Comparison of ENCODE assay signal across 15 cellular contexts in the genomic region with DNA sequence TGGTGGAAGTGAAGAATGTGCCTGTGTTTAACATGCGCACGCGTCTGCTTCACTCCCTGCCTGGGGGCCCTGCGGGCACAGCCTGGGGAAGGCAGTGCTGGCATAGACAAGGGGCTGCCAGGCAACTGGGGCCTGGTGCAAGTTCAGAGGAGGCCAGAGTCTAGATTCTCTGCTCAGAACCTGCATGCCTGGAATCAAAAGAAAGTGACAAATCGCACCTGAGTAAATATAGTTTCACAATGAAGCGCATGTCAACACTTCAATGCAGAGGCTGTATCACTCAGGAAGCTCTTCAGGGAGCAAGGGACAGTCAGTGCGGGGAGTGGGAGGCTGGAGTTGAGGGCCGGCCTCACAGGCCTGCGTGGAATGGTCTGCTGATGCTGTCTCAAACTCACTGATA. TPM values are rescaled to one million over a fixed set of nuclear protein-coding genes. Genes with fewer than 3 reads are reported as not detected.
A peak's percentile ranks its signal among the peaks of the same experiment; 100 is the strongest.
DNase-seq lines count a peak whose midpoint lies in the region; ATAC-seq and TF ChIP-seq lines count a peak whose summit lies in the region.
"Had no signal": no experiment of that assay in that cellular context is flagged by ENCODE, and none has a peak within 500 bp of the region (broad histone marks: within the 10 kb centered on the region; RNA-seq: fewer than 3 reads in every experiment).

No MANE protein-coding gene starts in this region.

- H3K4me3 ChIP-seq in Panc1 (ENCODE audit: low read depth in 2 of 2, low read length in 2 of 2) (no peak overlapping the region), right lobe of liver (no peak overlapping the region)

- peaks cover 4% of the 10 kb centered on the region for H3K4me1 Mint-ChIP-seq in activated T-helper 2 cell treated with anti-CD3 and anti-CD28 coated beads, Interferon-gamma antibody, Interleukin-2, Interleukin-4, amounts not matched to agents 10 μg/mL and 5 μg/mL and 100 μg/mL, durations not matched to agents 14 hours and 24 hours and 36 hours (ENCODE audit: low read depth)
- H3K4me1 Mint-ChIP-seq in osteocyte (ENCODE audit: unreplicated experiment), result peaks cover 10% of the 10 kb centered on the region

- TF ChIP-seq CTCF in Panc1 (IDR thresholded peaks at IDR 0.05) (no peak), right lobe of liver (IDR thresholded peaks at IDR 0.05) (no peak), osteocyte (IDR thresholded peaks at IDR 0.05) (no peak)

- H3K36me3 ChIP-seq in Panc1 (ENCODE audit: control insufficient read depth, insufficient read depth, low read length) (no peaks in the 10 kb centered on the region), right lobe of liver (no peaks in the 10 kb centered on the region)

- CTCF ChIA-PET in Panc1 (lab: Charles Lee), result no interaction called here

- peak; percentile 48; the same call in 1 of the 2 replicates for ATAC-seq in Panc1
- ATAC-seq in right lobe of liver, result peak; percentile 16 to 60 (median 40)
- ATAC-seq: activated T-cell treated with anti-CD3 and anti-CD28 coated beads, Interleukin-2, amount 50 U/mL, for 72 hours had no signal

- peaks cover 3% of the 10 kb centered on the region; the same call in 1 of the 2 replicates for H3K27me3 ChIP-seq in Panc1 (ENCODE audit: control insufficient read depth, insufficient read depth, low read length)
- no peaks in the 10 kb centered on the region for H3K27me3 ChIP-seq in right lobe of liver

- POLR2A ChIA-PET in Panc1 (lab: Charles Lee), result no interaction called here

- intact Hi-C loops in Panc1 (cut with micrococcal nuclease; ENCODE audit: unreplicated experiment) (no loop called here), right lobe of liver (cut with DNase I) (no loop called here), posterior cingulate gyrus (cut with DNase I) (no loop called here)
- intact Hi-C loops in activated T-helper 2 cell treated with anti-CD3 and anti-CD28 coated beads, Interferon-gamma antibody, Interleukin-2, Interleukin-4, amounts not matched to agents 10 μg/mL and 5 μg/mL and 100 μg/mL, durations not matched to agents 14 hours and 24 hours and 36 hours (cut with micrococcal nuclease), result no loop called here

- no peaks in the 10 kb centered on the region for H3K4me1 ChIP-seq in Panc1 (ENCODE audit: control insufficient read depth, insufficient read depth, low read length)
- no peaks in the 10 kb centered on the region for H3K4me1 ChIP-seq in right lobe of liver

- H3K27ac ChIP-seq in Panc1 (ENCODE audit: low read length) (no peak overlapping the region), right lobe of liver (no peak overlapping the region)

- DNase-seq in COLO668 (lab: John Stamatoyannopoulos, UW; ENCODE audit: unreplicated experiment), result peak; percentile 74
- peak; percentile 59 for DNase-seq in NCI-H1092 (lab: John Stamatoyannopoulos, UW)
- DNase-seq in Panc1 (ENCODE audit: low read depth, low spot score), result no peak
- no peak for DNase-seq in right lobe of liver
- no peak for DNase-seq in KG1 (lab: John Stamatoyannopoulos, UW)
- DNase-seq in posterior cingulate gyrus, result no peak
- DNase-seq in activated T-helper 2 cell treated with anti-CD3 and anti-CD28 coated beads, Interferon-gamma antibody, Interleukin-2, Interleukin-4, amounts not matched to agents 10 μg/mL and 5 μg/mL and 100 μg/mL, durations not matched to agents 14 hours and 24 hours and 36 hours (ENCODE audit: low spot score), result no peak
- no peak for DNase-seq in osteocyte (ENCODE audit: extremely low spot score, unreplicated experiment)
- DNase-seq: activated CD4-positive, alpha-beta T cell treated with anti-CD3 and anti-CD28 coated beads, Interleukin-2, amount 50 U/mL, for 1 hour; activated T-cell treated with anti-CD3 and anti-CD28 coated beads, Interleukin-2, amount 50 U/mL, for 72 hours; immature natural killer cell; mesenchymal stem cell; NCI-H226; right cardiac atrium; stimulated activated CD4-positive, alpha-beta T cell treated with anti-CD3 and anti-CD28 coated beads, Interleukin-1b, Interleukin-23, amount 100 ng/mL, for 48 hours had no signal

- H3K9me3 ChIP-seq in Panc1 (ENCODE audit: control insufficient read depth, insufficient read depth, low read depth, low read length), result no peaks in the 10 kb centered on the region
- no peaks in the 10 kb centered on the region for H3K9me3 ChIP-seq in right lobe of liver

- no peak overlapping the region for H3K27ac Mint-ChIP-seq in activated T-helper 2 cell treated with anti-CD3 and anti-CD28 coated beads, Interferon-gamma antibody, Interleukin-2, Interleukin-4, amounts not matched to agents 10 μg/mL and 5 μg/mL and 100 μg/mL, durations not matched to agents 14 hours and 24 hours and 36 hours
- H3K27ac Mint-ChIP-seq in osteocyte (ENCODE audit: unreplicated experiment), result no peak overlapping the region
- H3K27ac Mint-ChIP-seq: activated T-cell treated with anti-CD3 and anti-CD28 coated beads, Interleukin-2, amount 50 U/mL, for 72 hours had no signal

- 57% methylated on average over 8 of the region's 9 CpGs for whole genome bisulfite sequencing in right lobe of liver (ENCODE audit: insufficient coverage, low coverage, low lambda C conversion rate, missing lambda C conversion rate)

- H3K4me3 Mint-ChIP-seq in activated T-helper 2 cell treated with anti-CD3 and anti-CD28 coated beads, Interferon-gamma antibody, Interleukin-2, Interleukin-4, amounts not matched to agents 10 μg/mL and 5 μg/mL and 100 μg/mL, durations not matched to agents 14 hours and 24 hours and 36 hours (ENCODE audit: low read depth), result no peak overlapping the region
- H3K4me3 Mint-ChIP-seq in osteocyte (ENCODE audit: unreplicated experiment), result no peak overlapping the region
- H3K4me3 Mint-ChIP-seq: activated T-cell treated with anti-CD3 and anti-CD28 coated beads, Interleukin-2, amount 50 U/mL, for 72 hours; immature natural killer cell had no signal

- BruUV-seq in Panc1 (replicated peaks; lab: Mats Ljungman, UMichigan), result no TSS peak

- TF ChIP-seq POLR2A in right lobe of liver (IDR thresholded peaks at IDR 0.05), result no peak

- H3K9me3 Mint-ChIP-seq in activated T-helper 2 cell treated with anti-CD3 and anti-CD28 coated beads, Interferon-gamma antibody, Interleukin-2, Interleukin-4, amounts not matched to agents 10 μg/mL and 5 μg/mL and 100 μg/mL, durations not matched to agents 14 hours and 24 hours and 36 hours, result no peaks in the 10 kb centered on the region
- H3K9me3 Mint-ChIP-seq in osteocyte (ENCODE audit: unreplicated experiment), result no peaks in the 10 kb centered on the region
- H3K9me3 Mint-ChIP-seq: immature natural killer cell had no signal

- peaks cover 14% of the 10 kb centered on the region for H3K27me3 Mint-ChIP-seq in activated T-helper 2 cell treated with anti-CD3 and anti-CD28 coated beads, Interferon-gamma antibody, Interleukin-2, Interleukin-4, amounts not matched to agents 10 μg/mL and 5 μg/mL and 100 μg/mL, durations not matched to agents 14 hours and 24 hours and 36 hours (ENCODE audit: low read depth)
- H3K27me3 Mint-ChIP-seq in osteocyte (ENCODE audit: unreplicated experiment), result no peaks in the 10 kb centered on the region

- in situ Hi-C loops in Panc1 (cut with HindIII; ENCODE audit: low pct_unique_long_range_greater_than_20kb, low sequenced_read_pairs), result no loop called here

- no peaks in the 10 kb centered on the region for H3K36me3 Mint-ChIP-seq in activated T-helper 2 cell treated with anti-CD3 and anti-CD28 coated beads, Interferon-gamma antibody, Interleukin-2, Interleukin-4, amounts not matched to agents 10 μg/mL and 5 μg/mL and 100 μg/mL, durations not matched to agents 14 hours and 24 hours and 36 hours (ENCODE audit: low read depth)
- no peaks in the 10 kb centered on the region for H3K36me3 Mint-ChIP-seq in osteocyte (ENCODE audit: unreplicated experiment)
- H3K36me3 Mint-ChIP-seq: immature natural killer cell had no signal

RNA-seq across cellular contexts. Expression of a gene that starts 24.2 kb away (rescaled TPM):
- total RNA-seq in Panc1 (2021; ENCODE audit: unreplicated experiment), result not detected
- polyA plus RNA-seq in Panc1 (2012; ENCODE audit: insufficient read length), result not detected
- not detected for total RNA-seq in right lobe of liver
- total RNA-seq in activated T-helper 2 cell treated with anti-CD3 and anti-CD28 coated beads, Interferon-gamma antibody, Interleukin-2, Interleukin-4, amounts not matched to agents 10 μg/mL and 5 μg/mL and 100 μg/mL, durations not matched to agents 14 hours and 24 hours and 36 hours, result 0.11 and 0.23 TPM in 2 replicates
- total RNA-seq in osteocyte, result 0.46 and 0.60 TPM in 2 replicates

RNA-seq across cellular contexts. Expression of a gene that starts 49.7 kb away (rescaled TPM):
- total RNA-seq in Panc1 (2021; ENCODE audit: unreplicated experiment), result 2.4 TPM
- polyA plus RNA-seq in Panc1 (2012; ENCODE audit: insufficient read length), result 1.6 TPM
- 1 to 10 TPM in 3 of 6 experiments, under 1 TPM in 3; 0.34 to 1.7 (median 0.89) TPM for total RNA-seq in right lobe of liver
- 0.52 and 0.53 TPM in 2 replicates for total RNA-seq in activated T-helper 2 cell treated with anti-CD3 and anti-CD28 coated beads, Interferon-gamma antibody, Interleukin-2, Interleukin-4, amounts not matched to agents 10 μg/mL and 5 μg/mL and 100 μg/mL, durations not matched to agents 14 hours and 24 hours and 36 hours
- 3.0 and 3.3 TPM in 2 replicates for total RNA-seq in osteocyte

Comparison
In these comparisons a context has a peak if more than half of its experiments do, and no peak if none do; other contexts are left out.
1. DNase-seq: peak in COLO668 (single experiment) and NCI-H1092 (single experiment); none in Panc1 (single experiment), right lobe of liver (0 of 3), KG1 (single experiment), posterior cingulate gyrus (0 of 10), activated T-helper 2 cell treated with anti-CD3 and anti-CD28 coated beads, Interferon-gamma antibody, Interleukin-2, Interleukin-4, amounts not matched to agents 10 μg/mL and 5 μg/mL and 100 μg/mL, durations not matched to agents 14 hours and 24 hours and 36 hours (single experiment) and osteocyte (single experiment).